In genomic region chr15:77419836-77420609, GRCh38 we compare ENCODE assay signal across 8 cellular contexts. TPM values are rescaled to one million over a fixed set of nuclear protein-coding genes. Genes with fewer than 3 reads are reported as not detected.
DNase-seq lines count a peak whose midpoint lies in the region; ATAC-seq and TF ChIP-seq lines count a peak whose summit lies in the region.

Gene PEAK1 (minus strand): TSS chr15:77420104. CDS start chr15:77181926, 238,178 bp downstream.

- H3K27me3 ChIP-seq in BJ (ENCODE audit: control insufficient read depth, insufficient read depth, low read length): no peaks in the 10 kb centered on the region

- POLR2A ChIA-PET in BJ (lab: Charles Lee): interaction anchor here (0.6 kb wide), 1 partner anchor 196 kb away, joined by 3 read pairs; no protein-coding TSS in a partner anchor

- TF ChIP-seq CTCF in BJ (IDR thresholded peaks at IDR 0.05; ENCODE audit: insufficient read depth, low read depth, low read length) (no peak), choroid plexus epithelial cell (conservative IDR thresholded peaks at IDR 0.05; ENCODE audit: low read depth, low read length) (no peak)

- no peaks in the 10 kb centered on the region for H3K36me3 ChIP-seq in BJ (ENCODE audit: control insufficient read depth, insufficient read depth, low read length)

- peak; percentile 84 for ATAC-seq in HG03457 (IDR thresholded peaks at IDR 0.05; ENCODE audit: unreplicated experiment)

- peak within 1 kb of the TSS; percentile 97 for H3K4me3 ChIP-seq in BJ (ENCODE audit: low read depth, low read length)
- H3K4me3 ChIP-seq in choroid plexus epithelial cell (ENCODE audit: low read depth, low read length): peak within 1 kb of the TSS; percentile 88

- peak; percentile 89 for DNase-seq in BJ (ENCODE audit: low read depth)
- DNase-seq in GM19240 (ENCODE audit: insufficient read length, low spot score): peak; percentile 79
- peak; percentile 92 for DNase-seq in NCI-H524 treated with DMSO at 0.1 percent for 48 hours (lab: John Stamatoyannopoulos, UW)
- DNase-seq in activated CD4-positive, alpha-beta T cell treated with anti-CD3 and anti-CD28 coated beads for 4 hours: peak; percentile 99 to 100
- DNase-seq in choroid plexus epithelial cell (ENCODE audit: low read depth): peak; percentile 99
- peak; percentile 99 for DNase-seq in kidney tubule cell (ENCODE audit: low spot score)
- peak; percentile 99 for DNase-seq in stimulated activated CD4-positive, alpha-beta T cell treated with anti-CD3 and anti-CD28 coated beads, Interleukin-1b, Interleukin-23, amount 100 ng/mL, for 1 hour (ENCODE audit: low read depth in 2 of 2)

- CTCF ChIA-PET in BJ (lab: Yijun Ruan, JAX): interaction anchor here (1.2 to 2.5 kb wide), 7 partner anchors 13 to 301 kb away, joined by 5 to 14 read pairs (median 6); no protein-coding TSS in a partner anchor

RNA-seq across cellular contexts. Expression of gene PEAK1, which starts in this region (rescaled TPM):
- polyA plus RNA-seq in BJ (2011; rRNA removed): 40.7 and 49.1 TPM in 2 replicates
- 70.1 and 89.8 TPM in 2 replicates for polyA minus RNA-seq in BJ (2011; rRNA and poly(A)+ RNA removed)

Comparison
In these comparisons a context has a peak if more than half of its experiments do, and no peak if none do; other contexts are left out.
1. Peak in every context shown above with its lines: DNase-seq, ATAC-seq and H3K4me3 ChIP-seq.